In the genomic region with DNA sequence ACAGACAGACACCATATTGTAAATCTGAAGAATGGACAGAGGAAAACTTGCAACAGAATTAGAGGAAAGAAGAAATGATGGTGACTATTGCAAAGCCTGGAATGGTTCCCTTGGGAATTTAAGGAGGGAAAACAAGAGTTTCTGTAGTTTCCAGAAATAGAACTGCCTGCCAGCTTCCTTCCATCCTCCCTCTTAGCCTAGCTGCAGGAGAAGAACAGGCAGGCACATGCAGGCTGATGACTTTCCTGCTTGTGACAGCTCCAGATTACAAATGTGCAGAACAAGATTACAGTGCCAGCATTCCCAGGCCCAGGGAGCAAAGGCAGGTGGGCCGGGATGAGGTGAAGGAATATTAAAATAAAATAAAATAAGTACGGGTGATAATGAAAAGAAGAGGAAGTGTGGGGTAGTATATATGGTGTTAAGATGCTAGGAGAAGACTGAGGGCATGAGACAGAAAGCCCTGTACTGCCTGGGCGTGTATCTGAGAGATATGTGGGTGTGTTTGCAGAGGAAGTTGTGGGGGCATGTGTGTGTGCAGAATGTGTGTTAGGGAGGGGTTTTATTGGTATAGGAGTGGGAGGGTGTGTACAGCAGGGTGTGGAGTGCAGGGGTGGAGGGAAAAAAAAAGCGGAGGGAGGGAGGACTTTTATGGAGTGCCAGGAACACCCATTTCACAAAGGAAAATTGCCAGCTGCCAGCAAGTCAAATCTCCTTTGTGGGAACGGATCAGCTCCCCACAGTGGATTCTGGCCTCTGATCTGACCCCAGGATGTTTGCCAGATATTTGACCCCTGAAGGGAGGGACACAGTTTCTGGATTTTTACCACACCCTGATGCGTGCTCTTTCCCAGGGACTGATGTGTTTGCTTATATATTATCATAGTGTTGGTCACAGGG, we compare ENCODE assay signal across 1 cellular context.
TF ChIP-seq lines count a peak whose summit lies in the region.

No MANE protein-coding gene starts in this region.

TF ChIP-seq in A549, 52 proteins besides CTCF, POLR2A, EP300 and RAD21 (continued from another document):
- TF ChIP-seq JUN (IDR thresholded peaks at IDR 0.05) (peak in 1 of 2 experiments; percentile 82; a peak in 4 of 5 replicates), MAZ (IDR thresholded peaks at IDR 0.05; ENCODE audit: borderline replicate concordance, low read depth, low read length) (0 out of 2 replicates have a peak, but pooled peaks have one; percentile 33), CBX2 (IDR thresholded peaks at IDR 0.05; ENCODE audit: borderline replicate concordance, low read depth) (no peak), FOSL2 (IDR thresholded peaks at IDR 0.05) (no peak), FOSL2 (CRISPR knock-in tag; IDR thresholded peaks at IDR 0.05) (peak; percentile 19; the same call in 1 of the 2 replicates), NFE2L2 (conservative IDR thresholded peaks at IDR 0.05; ENCODE audit: low read length) (no peak)
- TF ChIP-seq, protein P1, sequence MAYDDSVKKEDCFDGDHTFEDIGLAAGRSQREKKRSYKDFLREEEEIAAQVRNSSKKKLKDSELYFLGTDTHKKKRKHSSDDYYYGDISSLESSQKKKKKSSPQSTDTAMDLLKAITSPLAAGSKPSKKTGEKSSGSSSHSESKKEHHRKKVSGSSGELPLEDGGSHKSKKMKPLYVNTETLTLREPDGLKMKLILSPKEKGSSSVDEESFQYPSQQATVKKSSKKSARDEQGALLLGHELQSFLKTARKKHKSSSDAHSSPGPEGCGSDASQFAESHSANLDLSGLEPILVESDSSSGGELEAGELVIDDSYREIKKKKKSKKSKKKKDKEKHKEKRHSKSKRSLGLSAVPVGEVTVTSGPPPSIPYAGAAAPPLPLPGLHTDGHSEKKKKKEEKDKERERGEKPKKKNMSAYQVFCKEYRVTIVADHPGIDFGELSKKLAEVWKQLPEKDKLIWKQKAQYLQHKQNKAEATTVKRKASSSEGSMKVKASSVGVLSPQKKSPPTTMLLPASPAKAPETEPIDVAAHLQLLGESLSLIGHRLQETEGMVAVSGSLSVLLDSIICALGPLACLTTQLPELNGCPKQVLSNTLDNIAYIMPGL (CRISPR knock-in tag; IDR thresholded peaks at IDR 0.05; ENCODE audit: borderline replicate concordance), result no peak
